8 cellular contexts compared by ENCODE assay signal in genomic region chr14:77040059-77040308, GRCh38. TPM values are rescaled to one million over a fixed set of nuclear protein-coding genes. Genes with fewer than 3 reads are reported as not detected.
DNase-seq lines count a peak whose midpoint lies in the region; ATAC-seq and TF ChIP-seq lines count a peak whose summit lies in the region.

No MANE protein-coding gene starts in this region.

- H3K27ac ChIP-seq in epithelial cell of prostate = peak overlapping the region; percentile 84
- peak overlapping the region; percentile 95 for H3K27ac ChIP-seq in psoas muscle

- ATAC-seq in GM21528 (IDR thresholded peaks at IDR 0.05; ENCODE audit: low FRiP score, unreplicated experiment) (peak; percentile 53), psoas muscle (peak in 3 of 4 donors; percentile 62 to 68 (median 66)), GM18861 (IDR thresholded peaks at IDR 0.05; ENCODE audit: unreplicated experiment) (no peak), GM21515 (IDR thresholded peaks at IDR 0.05; ENCODE audit: unreplicated experiment) (no peak)

- H3K36me3 ChIP-seq in BE2C (no peaks in the 10 kb centered on the region), psoas muscle (ENCODE audit: insufficient read depth in 1 of 2, low read depth in 1 of 2) (no peaks in the 10 kb centered on the region)

- H3K9me3 ChIP-seq in BE2C (no peaks in the 10 kb centered on the region), psoas muscle (no peaks in the 10 kb centered on the region)

- no peak for DNase-seq in BE2C
- DNase-seq in NB4 (ENCODE audit: low read depth) = no peak
- DNase-seq in epithelial cell of prostate (ENCODE audit: low read depth, low spot score) = no peak
- no peak for DNase-seq in psoas muscle
- no peak for DNase-seq in retina

- H3K4me3 ChIP-seq in BE2C (ENCODE audit: low read depth, low read length) (peak overlapping the region; percentile 52), NB4 (ENCODE audit: low read depth, low read length) (peak overlapping the region; percentile 51), psoas muscle (peak overlapping the region; percentile 62)

- intact Hi-C loops in psoas muscle (cut with DNase I) = loop anchor here in 1 of 2 donors (5.0 kb wide), 1 partner anchor 123 kb away; no protein-coding TSS in a partner anchor

- no peak for TF ChIP-seq POLR2A in NB4 (IDR thresholded peaks at IDR 0.05; ENCODE audit: extremely low read depth, insufficient read length)

- H3K27me3 ChIP-seq in BE2C = no peaks in the 10 kb centered on the region
- H3K27me3 ChIP-seq in psoas muscle (ENCODE audit: insufficient read depth in 3 of 3, low read length in 2 of 3) = no peaks in the 10 kb centered on the region

- H3K4me1 ChIP-seq in BE2C (peaks cover 63% of the 10 kb centered on the region), psoas muscle (peaks cover 60% of the 10 kb centered on the region)

- 0 to 2% (median 0%) methylated on average over 9 to 10 of the region's 10 CpGs for WGBS in psoas muscle, 3 donors

- TF ChIP-seq CTCF in BE2C (IDR thresholded peaks at IDR 0.05; ENCODE audit: low read depth, low read length) = no peak
- no peak for TF ChIP-seq CTCF in NB4 (IDR thresholded peaks at IDR 0.05; ENCODE audit: low read depth, low read length)
- no peak for TF ChIP-seq CTCF in psoas muscle (IDR thresholded peaks at IDR 0.05)

RNA-seq across cellular contexts. Expression of gene IRF2BPL, which starts 11.5 kb away (rescaled TPM):
- polyA plus RNA-seq in BE2C (2012; ENCODE audit: insufficient read depth, insufficient read length, low read depth) = 148 TPM
- 10 to 100 TPM in 3 of 4 donors, 1 to 10 TPM in 1; 9.7 to 26.3 (median 21.7) TPM for total RNA-seq in psoas muscle
- polyA plus RNA-seq in psoas muscle = 1 to 10 TPM; 3.8 to 9.5 (median 4.4) TPM

RNA-seq across cellular contexts. Expression of gene CIPC, which starts 58.1 kb away (rescaled TPM):
- 28.9 TPM for polyA plus RNA-seq in BE2C (2012; ENCODE audit: insufficient read depth, insufficient read length, low read depth)
- 100 to 1,000 TPM in 3 of 4 donors, 10 to 100 TPM in 1; 83.8 to 133 (median 112) TPM for total RNA-seq in psoas muscle
- polyA plus RNA-seq in psoas muscle = 100 to 1,000 TPM in 1 of 3 donors, 10 to 100 TPM in 2; 23.1 to 116 (median 54.9) TPM

Comparison
In these comparisons a context has a peak if more than half of its experiments do, and no peak if none do; other contexts are left out.
1. ATAC-seq: peak in GM21528 (single experiment) and psoas muscle (3 of 4); none in GM18861 (single experiment) and GM21515 (single experiment).
2. Peak in every context shown above with its lines, with median percentiles within 50 percentile points of each other: H3K4me3 ChIP-seq.